In the genomic region with DNA sequence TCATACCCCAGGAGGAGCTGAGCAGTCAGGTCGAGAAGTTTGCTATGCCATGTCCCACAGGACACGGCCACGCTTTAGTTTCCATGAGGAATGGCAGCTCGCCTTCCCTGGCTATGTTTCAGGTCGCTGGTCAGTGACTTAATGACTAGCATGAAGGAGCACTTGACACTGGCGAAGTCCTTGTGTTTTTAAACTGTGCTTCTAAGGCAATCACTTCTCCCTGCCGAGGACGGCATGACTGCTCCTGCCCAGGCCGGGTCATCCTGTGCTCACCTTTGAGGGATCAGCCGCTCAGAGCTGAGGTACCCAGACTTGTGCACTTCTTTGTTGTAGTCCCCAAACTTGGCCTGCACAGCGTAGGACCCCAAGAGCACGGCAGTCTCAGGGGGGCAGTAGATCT, we compare ENCODE assay signal across 20 cellular contexts. TPM values are rescaled to one million over a fixed set of nuclear protein-coding genes. Genes with fewer than 3 reads are reported as not detected.
A peak's percentile ranks its signal among the peaks of the same experiment; 100 is the strongest.
DNase-seq lines count a peak whose midpoint lies in the region; ATAC-seq, FAIRE-seq and TF ChIP-seq lines count a peak whose summit lies in the region.
"Had no signal": no experiment of that assay in that cellular context is flagged by ENCODE, and none has a peak within 500 bp of the region (broad histone marks: within the 10 kb centered on the region; RNA-seq: fewer than 3 reads in every experiment).

No MANE protein-coding gene starts in this region.

- peaks cover 73 to 92% of the 10 kb centered on the region in 2 donors for H3K36me3 Mint-ChIP-seq in CD4-positive, alpha-beta memory T cell
- peaks cover 22% of the 10 kb centered on the region for H3K36me3 Mint-ChIP-seq in natural killer cell treated with Interleukin-12 subunit alpha and Interleukin-12 subunit beta and Interleukin-15 and Interleukin-18, amount 100 ng/mL, for 72 hours

- H4K91ac ChIP-seq in neuronal stem cell (ENCODE audit: low read depth, low read length, poor library complexity), result no peak overlapping the region

- TF ChIP-seq CTCF in epithelial cell of proximal tubule (conservative IDR thresholded peaks at IDR 0.05; ENCODE audit: low read depth, low read length) (no peak), gastroesophageal sphincter (IDR thresholded peaks at IDR 0.05) (no peak)

- no peak for TF ChIP-seq EP300 in gastroesophageal sphincter (IDR thresholded peaks at IDR 0.05)

- H3K4me1 Mint-ChIP-seq in CD4-positive, alpha-beta memory T cell, result peaks cover 21 to 62% (median 35%) of the 10 kb centered on the region in 4 donors
- peaks cover 14 to 21% of the 10 kb centered on the region in 2 donors for H3K4me1 Mint-ChIP-seq in natural killer cell treated with Interleukin-12 subunit alpha and Interleukin-12 subunit beta and Interleukin-15 and Interleukin-18, amount 100 ng/mL, for 72 hours (ENCODE audit: low read depth in 2 of 2)

- H3K9me3 ChIP-seq in CD4-positive, alpha-beta memory T cell (ENCODE audit: control insufficient read depth in 1 of 2, low read length in 2 of 2), result no peaks in the 10 kb centered on the region
- H3K9me3 ChIP-seq in neuronal stem cell (replicated peaks in 1 of 2; ENCODE audit: control insufficient read depth in 2 of 2, insufficient read depth in 1 of 2, low read depth in 1 of 2, low read length in 2 of 2), result peaks cover 0 to 2% of the 10 kb centered on the region in 2 donors
- no peaks in the 10 kb centered on the region for H3K9me3 ChIP-seq in gastroesophageal sphincter
- H3K9me3 ChIP-seq: ascending aorta, pancreas, sigmoid colon, suprapubic skin had no signal

- no peak overlapping the region for H4K8ac ChIP-seq in neuronal stem cell (ENCODE audit: low read depth, low read length)

- no peak overlapping the region for H3K4ac ChIP-seq in neuronal stem cell (ENCODE audit: low read length)

- no peaks in the 10 kb centered on the region for H3K27me3 Mint-ChIP-seq in CD4-positive, alpha-beta memory T cell
- H3K27me3 Mint-ChIP-seq in natural killer cell treated with Interleukin-12 subunit alpha and Interleukin-12 subunit beta and Interleukin-15 and Interleukin-18, amount 100 ng/mL, for 72 hours, result no peaks in the 10 kb centered on the region
- H3K27me3 Mint-ChIP-seq: activated B cell treated with CpG ODN at 0.5 μM for 24 hours; activated naive CD4-positive, alpha-beta T cell treated with anti-CD3 and anti-CD28 coated beads, Interleukin-2, amount 50 U/mL, for 24 hours had no signal

- WGBS in neuronal stem cell (ENCODE audit: extremely low coverage in 2 of 2, insufficient read length in 2 of 2, insufficient replicate concordance in 1 of 2), 2 donors, result no CpG with 5 or more reads among the region's 12 CpGs
- WGBS in gastroesophageal sphincter (ENCODE audit: low coverage in 1 of 2), 2 donors, result 76 to 87% methylated on average over 5 to 8 of the region's 12 CpGs

- peak overlapping the region; percentile 4 for H3K23ac ChIP-seq in neuronal stem cell (ENCODE audit: low read depth, low read length, poor library complexity)

- H2BK120ac ChIP-seq in neuronal stem cell (ENCODE audit: low read depth, low read length), result no peak overlapping the region

- no peak for FAIRE-seq in RCC 7860 (lab: Jason Lieb, UNC)
- FAIRE-seq: D721Med, pancreas had no signal

- no peak overlapping the region for H3K4me3 Mint-ChIP-seq in CD4-positive, alpha-beta memory T cell
- H3K4me3 Mint-ChIP-seq in natural killer cell treated with Interleukin-12 subunit alpha and Interleukin-12 subunit beta and Interleukin-15 and Interleukin-18, amount 100 ng/mL, for 72 hours, result no peak overlapping the region
- H3K4me3 Mint-ChIP-seq: activated B cell treated with CpG ODN at 0.5 μM for 24 hours; activated naive CD4-positive, alpha-beta T cell treated with anti-CD3 and anti-CD28 coated beads, Interleukin-2, amount 50 U/mL, for 24 hours had no signal

- peak overlapping the region; percentile 18 for H3K9ac ChIP-seq in neuronal stem cell (ENCODE audit: low read depth, low read length, poor library complexity)

- H3K9me3 Mint-ChIP-seq in CD4-positive, alpha-beta memory T cell, result peaks cover 0 to 2% (median 0%) of the 10 kb centered on the region in 8 donors
- no peaks in the 10 kb centered on the region for H3K9me3 Mint-ChIP-seq in natural killer cell treated with Interleukin-12 subunit alpha and Interleukin-12 subunit beta and Interleukin-15 and Interleukin-18, amount 100 ng/mL, for 72 hours
- H3K9me3 Mint-ChIP-seq: activated B cell treated with CpG ODN at 0.5 μM for 24 hours; activated naive CD4-positive, alpha-beta T cell treated with anti-CD3 and anti-CD28 coated beads, Interleukin-2, amount 50 U/mL, for 24 hours had no signal

- no peaks in the 10 kb centered on the region for H3K79me1 ChIP-seq in neuronal stem cell (ENCODE audit: low read depth, low read length)

- DNase-seq in CD4-positive, alpha-beta memory T cell, result no peak
- DNase-seq in RCC 7860 (ENCODE audit: low spot score) (peak; percentile 14), epithelial cell of proximal tubule (ENCODE audit: low read depth) (peak; percentile 48), neuronal stem cell (ENCODE audit: low spot score) (no peak)
- DNase-seq in natural killer cell treated with Interleukin-12 subunit alpha and Interleukin-12 subunit beta and Interleukin-15 and Interleukin-18, amount 100 ng/mL, for 72 hours (ENCODE audit: low spot score), result no peak
- no peak for DNase-seq in activated CD4-positive, CD25-positive, alpha-beta regulatory T cell (lab: John Stamatoyannopoulos, UW)
- DNase-seq: activated B cell treated with CpG ODN at 0.5 μM for 24 hours, C1 segment of cervical spinal cord, cerebellar nuclear complex, glutamatergic neuron, NCI-H187, NCI-H82, sigmoid colon had no signal

- H3K27ac ChIP-seq in CD4-positive, alpha-beta memory T cell (ENCODE audit: low read depth, low read length), result no peak overlapping the region
- H3K27ac ChIP-seq in neuronal stem cell (replicated peaks; ENCODE audit: low read length) (no peak overlapping the region), gastroesophageal sphincter (no peak overlapping the region)
- H3K27ac ChIP-seq: ascending aorta, pancreas, sigmoid colon, suprapubic skin had no signal

- H3K27me3 ChIP-seq in CD4-positive, alpha-beta memory T cell (ENCODE audit: insufficient read depth, low read length), result no peaks in the 10 kb centered on the region
- H3K27me3 ChIP-seq in neuronal stem cell (ENCODE audit: control insufficient read depth in 3 of 3, insufficient read depth in 3 of 3, low read depth in 1 of 3, low read length in 3 of 3) (no peaks in the 10 kb centered on the region), gastroesophageal sphincter (no peaks in the 10 kb centered on the region)
- H3K27me3 ChIP-seq: ascending aorta, pancreas, sigmoid colon, suprapubic skin had no signal

- ATAC-seq in gastroesophageal sphincter, result no peak
- ATAC-seq in natural killer cell treated with Interleukin-12 subunit alpha and Interleukin-12 subunit beta and Interleukin-15 and Interleukin-18, amount 100 ng/mL, for 72 hours, result no peak
- no peak for ATAC-seq in GM18909 (IDR thresholded peaks at IDR 0.05; ENCODE audit: poor library complexity, unreplicated experiment)
- ATAC-seq: pancreas had no signal

- H3K18ac ChIP-seq in neuronal stem cell (ENCODE audit: low read length), result no peak overlapping the region

- POLR2A ChIA-PET in CD4-positive, alpha-beta memory T cell (lab: Charles Lee; ENCODE audit: partially characterized antibody), result interaction anchor here (0.9 to 1.8 kb wide), 3 partner anchors 34 to 85 kb away, joined by 3 to 12 read pairs (median 6); partner anchors contain the start of gene EZR

- peaks cover 33% of the 10 kb centered on the region for H3K4me1 ChIP-seq in CD4-positive, alpha-beta memory T cell (ENCODE audit: insufficient read depth, low read length)
- peaks cover 0 to 5% of the 10 kb centered on the region in 2 donors for H3K4me1 ChIP-seq in neuronal stem cell (ENCODE audit: control insufficient read depth in 2 of 2, insufficient read depth in 1 of 2, low read depth in 1 of 2, low read length in 2 of 2)
- peaks cover 0 to 11% (median 0%) of the 10 kb centered on the region in 3 donors for H3K4me1 ChIP-seq in gastroesophageal sphincter
- H3K4me1 ChIP-seq: ascending aorta, sigmoid colon had no signal

- TF ChIP-seq POLR2A in gastroesophageal sphincter (IDR thresholded peaks at IDR 0.05), result no peak

- no peak overlapping the region for H2AFZ ChIP-seq in neuronal stem cell (ENCODE audit: low read length)

- no peak overlapping the region for H2BK12ac ChIP-seq in neuronal stem cell (ENCODE audit: low read length)

- CTCF ChIA-PET in CD4-positive, alpha-beta memory T cell (lab: Charles Lee; ENCODE audit: partially characterized antibody), result interaction anchor here (1.2 to 2.0 kb wide), 2 partner anchors 8 to 174 kb away, joined by 3 to 6 read pairs; no protein-coding TSS in a partner anchor

- H3K4me2 ChIP-seq in neuronal stem cell (ENCODE audit: insufficient read depth, low read length, poor library complexity, severe bottlenecking), result no peak overlapping the region

- no peak overlapping the region for H3K4me3 ChIP-seq in CD4-positive, alpha-beta memory T cell (ENCODE audit: low read length in 2 of 2)
- no peak overlapping the region for H3K4me3 ChIP-seq in epithelial cell of proximal tubule (ENCODE audit: low read depth, low read length)
- H3K4me3 ChIP-seq in neuronal stem cell (ENCODE audit: low read length in 2 of 2), result no peak overlapping the region
- H3K4me3 ChIP-seq in gastroesophageal sphincter, result no peak overlapping the region
- H3K4me3 ChIP-seq: ascending aorta, pancreas, sigmoid colon, suprapubic skin had no signal

- intact Hi-C loops in CD4-positive, alpha-beta memory T cell (cut with micrococcal nuclease), result no loop called here

- H3K14ac ChIP-seq in neuronal stem cell (ENCODE audit: low read length), result no peak overlapping the region

- H2BK15ac ChIP-seq in neuronal stem cell (ENCODE audit: low read length), result no peak overlapping the region

- no peak overlapping the region for H2AK5ac ChIP-seq in neuronal stem cell (ENCODE audit: low read depth, low read length)

- H3K27ac Mint-ChIP-seq in CD4-positive, alpha-beta memory T cell, result peak overlapping the region in 6 of 7 donors; percentile 29 to 78 (median 66)
- no peak overlapping the region for H3K27ac Mint-ChIP-seq in natural killer cell treated with Interleukin-12 subunit alpha and Interleukin-12 subunit beta and Interleukin-15 and Interleukin-18, amount 100 ng/mL, for 72 hours
- H3K27ac Mint-ChIP-seq: activated B cell treated with CpG ODN at 0.5 μM for 24 hours; activated naive CD4-positive, alpha-beta T cell treated with anti-CD3 and anti-CD28 coated beads, Interleukin-2, amount 50 U/mL, for 24 hours had no signal

- H3K36me3 ChIP-seq in CD4-positive, alpha-beta memory T cell (ENCODE audit: insufficient read depth, low read length), result peaks cover 79% of the 10 kb centered on the region
- H3K36me3 ChIP-seq in neuronal stem cell (replicated peaks in 1 of 2; ENCODE audit: control insufficient read depth in 2 of 2, insufficient read depth in 2 of 2, low read length in 2 of 2) (peaks cover 44 to 92% of the 10 kb centered on the region in 2 donors), gastroesophageal sphincter (peaks cover 11 to 96% of the 10 kb centered on the region in 2 donors)

- H2BK5ac ChIP-seq in neuronal stem cell (ENCODE audit: low read length), result no peak overlapping the region

RNA-seq across cellular contexts. Expression of gene EZR, which starts 34.1 kb away (rescaled TPM):
- total RNA-seq in CD4-positive, alpha-beta memory T cell, result 100 to 1,000 TPM; 264 to 277 TPM
- polyA plus RNA-seq in CD4-positive, alpha-beta memory T cell, result 100 to 1,000 TPM; 260 to 268 TPM
- total RNA-seq in epithelial cell of proximal tubule (264 and 309 TPM in 2 replicates), gastroesophageal sphincter (100 to 1,000 TPM in 3 of 4 donors, 10 to 100 TPM in 1; 88.0 to 190 (median 177) TPM)
- polyA plus RNA-seq in neuronal stem cell (2013, experiment 1 of 2), result 32.4 TPM
- 32.9 TPM for polyA plus RNA-seq in neuronal stem cell (2013, experiment 2 of 2)
- total RNA-seq in natural killer cell treated with Interleukin-12 subunit alpha and Interleukin-12 subunit beta and Interleukin-15 and Interleukin-18, amount 100 ng/mL, for 72 hours, result 100 to 1,000 TPM in 1 of 2 donors, 10 to 100 TPM in 1; 71.0 to 135 TPM

Comparison
In these comparisons a context has a peak if more than half of its experiments do, and no peak if none do; other contexts are left out.
1. DNase-seq: peak in RCC 7860 (single experiment) and epithelial cell of proximal tubule (single experiment); none in CD4-positive, alpha-beta memory T cell (0 of 5), neuronal stem cell (single experiment), natural killer cell treated with Interleukin-12 subunit alpha and Interleukin-12 subunit beta and Interleukin-15 and Interleukin-18, amount 100 ng/mL, for 72 hours (single experiment) and activated CD4-positive, CD25-positive, alpha-beta regulatory T cell (0 of 4).
2. H3K27ac Mint-ChIP-seq: peak in CD4-positive, alpha-beta memory T cell (6 of 7); none in natural killer cell treated with Interleukin-12 subunit alpha and Interleukin-12 subunit beta and Interleukin-15 and Interleukin-18, amount 100 ng/mL, for 72 hours (0 of 2).